Comparison of ENCODE assay signal across 8 cellular contexts in the genomic region with DNA sequence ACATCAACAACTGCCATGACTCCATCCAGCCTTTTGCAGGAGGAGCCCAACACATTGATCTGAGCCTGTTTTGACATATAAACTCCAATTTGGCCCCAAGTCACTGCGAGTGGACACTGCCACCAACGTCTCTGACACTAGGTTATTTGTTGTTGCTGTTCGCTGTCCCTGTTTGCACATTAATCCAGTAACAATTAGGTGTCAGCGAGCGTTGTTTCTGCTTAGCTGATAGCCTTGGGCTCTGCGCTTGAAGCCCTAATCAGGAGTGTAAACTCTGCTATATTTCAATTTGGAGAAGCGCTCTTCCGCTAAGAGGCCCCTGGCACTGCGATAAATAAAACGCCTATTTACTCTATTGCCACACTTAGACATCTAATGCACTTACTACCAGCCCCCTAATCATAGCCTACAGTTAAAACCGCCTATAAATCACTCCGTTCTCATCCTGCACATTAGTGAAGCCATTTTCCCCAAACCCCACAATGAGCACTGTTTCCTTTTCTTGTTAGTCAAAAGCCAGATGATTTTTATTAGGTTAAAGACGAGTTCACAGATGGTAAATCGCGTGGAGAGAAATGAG.
A peak's percentile ranks its signal among the peaks of the same experiment; 100 is the strongest.
DNase-seq lines count a peak whose midpoint lies in the region; ATAC-seq and TF ChIP-seq lines count a peak whose summit lies in the region.

No MANE protein-coding gene starts in this region.

- H3K36me3 Mint-ChIP-seq in activated naive CD4-positive, alpha-beta T cell treated with anti-CD3 and anti-CD28 coated beads for 36 hours (ENCODE audit: low read depth), result peaks cover under 1% of the 10 kb centered on the region

- H3K4me3 ChIP-seq in kidney epithelial cell (ENCODE audit: low read depth, low read length) (peak overlapping the region; percentile 1), thymus (ENCODE audit: low read length) (peak overlapping the region; percentile 10)

- peaks cover 13% of the 10 kb centered on the region for H3K4me1 Mint-ChIP-seq in activated naive CD4-positive, alpha-beta T cell treated with anti-CD3 and anti-CD28 coated beads for 36 hours (ENCODE audit: low read depth)

- H3K27ac ChIP-seq in thymus (ENCODE audit: low read depth), result no peak overlapping the region

- peaks cover 67% of the 10 kb centered on the region for H3K27me3 Mint-ChIP-seq in activated naive CD4-positive, alpha-beta T cell treated with anti-CD3 and anti-CD28 coated beads for 36 hours (ENCODE audit: low read depth)

- H3K4me1 ChIP-seq in thymus (ENCODE audit: control insufficient read depth, insufficient read depth, low read length), result no peaks in the 10 kb centered on the region

- peaks cover 1% of the 10 kb centered on the region for H3K9me3 ChIP-seq in thymus (ENCODE audit: control insufficient read depth)

- peak; percentile 59 for ATAC-seq in SK-N-SH treated with all-trans-retinoic acid at 6 μM for 48 hours
- ATAC-seq in HG02642 (IDR thresholded peaks at IDR 0.05; ENCODE audit: poor library complexity, unreplicated experiment), result no peak

- H3K27me3 ChIP-seq in kidney epithelial cell (ENCODE audit: control insufficient read depth, insufficient read depth, low read length) (peaks cover 43% of the 10 kb centered on the region), thymus (ENCODE audit: control insufficient read depth, insufficient read depth) (peaks cover 35% of the 10 kb centered on the region)

- no peak for TF ChIP-seq CTCF in kidney epithelial cell (IDR thresholded peaks at IDR 0.05; ENCODE audit: insufficient read depth, low read length, poor library complexity, severe bottlenecking)

- no peak overlapping the region for H3K27ac Mint-ChIP-seq in activated naive CD4-positive, alpha-beta T cell treated with anti-CD3 and anti-CD28 coated beads for 36 hours

- no peaks in the 10 kb centered on the region for H3K9me3 Mint-ChIP-seq in activated naive CD4-positive, alpha-beta T cell treated with anti-CD3 and anti-CD28 coated beads for 36 hours

- no peak for DNase-seq in activated naive CD4-positive, alpha-beta T cell treated with anti-CD3 and anti-CD28 coated beads for 36 hours
- DNase-seq in activated naive CD4-positive, alpha-beta T cell treated with anti-CD3 and anti-CD28 coated beads, Interleukin-2, amount 50 U/mL, for 16 hours, result no peak
- DNase-seq in kidney epithelial cell (ENCODE audit: low read depth), result no peak
- no peak for DNase-seq in NCI-H446 treated with DMSO at 0.1 percent for 48 hours (lab: John Stamatoyannopoulos, UW)
- DNase-seq in mesenteric fat pad (ENCODE audit: low spot score), result no peak

- CTCF ChIA-PET in activated naive CD4-positive, alpha-beta T cell treated with anti-CD3 and anti-CD28 coated beads for 36 hours (lab: Charles Lee), result interaction anchor here (1.0 kb wide), 1 partner anchor 13 kb away, joined by 3 read pairs; no protein-coding TSS in a partner anchor

- peak overlapping the region; percentile 69 for H3K4me3 Mint-ChIP-seq in activated naive CD4-positive, alpha-beta T cell treated with anti-CD3 and anti-CD28 coated beads for 36 hours

- 7% methylated on average over 15 of the region's 15 CpGs for WGBS in thymus

- intact Hi-C loops in activated naive CD4-positive, alpha-beta T cell treated with anti-CD3 and anti-CD28 coated beads for 36 hours (cut with micrococcal nuclease), result loop anchor here (2.0 kb wide), 1 partner anchor 327 kb away; no protein-coding TSS in a partner anchor

- no peaks in the 10 kb centered on the region for H3K36me3 ChIP-seq in kidney epithelial cell (ENCODE audit: control insufficient read depth, insufficient read depth, low read length)
- H3K36me3 ChIP-seq in thymus (ENCODE audit: control insufficient read depth, insufficient read depth), result no peaks in the 10 kb centered on the region

TF ChIP-seq in SK-N-SH treated with all-trans-retinoic acid at 6 μM for 48 hours, 23 proteins besides CTCF, POLR2A, EP300 and RAD21:
- TF ChIP-seq ARNTL (CRISPR knock-in tag; IDR thresholded peaks at IDR 0.05; ENCODE audit: borderline replicate concordance, low read depth), result no peak
- TF ChIP-seq TOX (CRISPR knock-in tag; IDR thresholded peaks at IDR 0.05; ENCODE audit: borderline replicate concordance), result no peak
- peak; percentile 39; the same call in 1 of the 2 replicates for TF ChIP-seq TCF4 (CRISPR knock-in tag; IDR thresholded peaks at IDR 0.05; ENCODE audit: borderline replicate concordance)
